Comparison of ENCODE assay signal across 20 cellular contexts in genomic region chr15:72216079-72216478, GRCh38. TPM values are rescaled to one million over a fixed set of nuclear protein-coding genes. Genes with fewer than 3 reads are reported as not detected.
"Had no signal": no experiment of that assay in that cellular context is flagged by ENCODE, and none has a peak within 500 bp of the region (broad histone marks: within the 10 kb centered on the region; RNA-seq: fewer than 3 reads in every experiment).

No MANE protein-coding gene starts in this region.

- H3K4me1 ChIP-seq: lower lobe of right lung, upper lobe of left lung had no signal

- H3K27ac ChIP-seq: body of pancreas, dorsolateral prefrontal cortex, foreskin keratinocyte, lower lobe of right lung, upper lobe of left lung had no signal

- H3K4me3 Mint-ChIP-seq: activated CD4-positive, alpha-beta T cell treated with anti-CD3 and anti-CD28 coated beads, Interleukin-2, amount 10 ng/mL, durations not matched to agents 24 days and 14 days; activated CD8-positive, alpha-beta T cell treated with anti-CD3 and anti-CD28 coated beads for 36 hours; activated naive CD8-positive, alpha-beta T cell treated with anti-CD3 and anti-CD28 coated beads for 36 hours; mesothelial cell of epicardium; natural killer cell treated with Interleukin-12 subunit alpha and Interleukin-12 subunit beta and Interleukin-15 and Interleukin-18, amount 100 ng/mL, for 72 hours; stimulated activated naive CD8-positive, alpha-beta T cell treated with anti-CD3 and anti-CD28 coated beads, Interleukin-15, Interleukin-2, amounts not matched to agents 100 ng/mL and 50 ng/mL, for 24 hours; T-helper 1 cell treated with Interleukin-12 subunit alpha and Interleukin-12 subunit beta and Interleukin-4 antibody, amounts not matched to agents 30 μg/mL and 1 μg/mL, for 36 hours had no signal

- H3K27me3 Mint-ChIP-seq: activated CD4-positive, alpha-beta T cell treated with anti-CD3 and anti-CD28 coated beads, Interleukin-2, amount 10 ng/mL, durations not matched to agents 24 days and 14 days; activated CD8-positive, alpha-beta T cell treated with anti-CD3 and anti-CD28 coated beads for 36 hours; activated naive CD8-positive, alpha-beta T cell treated with anti-CD3 and anti-CD28 coated beads for 36 hours; natural killer cell treated with Interleukin-12 subunit alpha and Interleukin-12 subunit beta and Interleukin-15 and Interleukin-18, amount 100 ng/mL, for 72 hours; stimulated activated naive CD8-positive, alpha-beta T cell treated with anti-CD3 and anti-CD28 coated beads, Interleukin-15, Interleukin-2, amounts not matched to agents 100 ng/mL and 50 ng/mL, for 24 hours had no signal

- DNase-seq: activated CD4-positive, alpha-beta T cell treated with anti-CD3 and anti-CD28 coated beads, Interleukin-2, amount 10 ng/mL, durations not matched to agents 24 days and 14 days; activated CD8-positive, alpha-beta T cell treated with anti-CD3 and anti-CD28 coated beads for 36 hours; activated gamma-delta T cell; activated naive CD8-positive, alpha-beta T cell treated with anti-CD3 and anti-CD28 coated beads for 36 hours; activated T-cell treated with anti-CD3 and anti-CD28 coated beads, Interleukin-2, amount 50 U/mL, for 48 hours; amygdala; body of pancreas; central memory CD4-positive, alpha-beta T cell; dorsolateral prefrontal cortex; foreskin keratinocyte; glutamatergic neuron; hippocampal formation; islet precursor cell; left colon; lower lobe of right lung; upper lobe of left lung had no signal

- H3K27ac Mint-ChIP-seq: activated CD4-positive, alpha-beta T cell treated with anti-CD3 and anti-CD28 coated beads, Interleukin-2, amount 10 ng/mL, durations not matched to agents 24 days and 14 days; activated CD8-positive, alpha-beta T cell treated with anti-CD3 and anti-CD28 coated beads for 36 hours; activated naive CD8-positive, alpha-beta T cell treated with anti-CD3 and anti-CD28 coated beads for 36 hours; mesothelial cell of epicardium; natural killer cell treated with Interleukin-12 subunit alpha and Interleukin-12 subunit beta and Interleukin-15 and Interleukin-18, amount 100 ng/mL, for 72 hours; T-helper 1 cell treated with Interleukin-12 subunit alpha and Interleukin-12 subunit beta and Interleukin-4 antibody, amounts not matched to agents 30 μg/mL and 1 μg/mL, for 36 hours had no signal

- H3K27me3 ChIP-seq: body of pancreas, dorsolateral prefrontal cortex, foreskin keratinocyte, upper lobe of left lung had no signal

- H3K9me3 Mint-ChIP-seq: activated CD4-positive, alpha-beta T cell treated with anti-CD3 and anti-CD28 coated beads, Interleukin-2, amount 10 ng/mL, durations not matched to agents 24 days and 14 days; activated CD8-positive, alpha-beta T cell treated with anti-CD3 and anti-CD28 coated beads for 36 hours; activated naive CD8-positive, alpha-beta T cell treated with anti-CD3 and anti-CD28 coated beads for 36 hours; mesothelial cell of epicardium; natural killer cell treated with Interleukin-12 subunit alpha and Interleukin-12 subunit beta and Interleukin-15 and Interleukin-18, amount 100 ng/mL, for 72 hours; stimulated activated naive CD8-positive, alpha-beta T cell treated with anti-CD3 and anti-CD28 coated beads, Interleukin-15, Interleukin-2, amounts not matched to agents 100 ng/mL and 50 ng/mL, for 24 hours; T-helper 1 cell treated with Interleukin-12 subunit alpha and Interleukin-12 subunit beta and Interleukin-4 antibody, amounts not matched to agents 30 μg/mL and 1 μg/mL, for 36 hours had no signal

- H3K4me3 ChIP-seq: body of pancreas, dorsolateral prefrontal cortex, lower lobe of right lung, upper lobe of left lung had no signal

- H3K9me3 ChIP-seq: body of pancreas, lower lobe of right lung, upper lobe of left lung had no signal

- ATAC-seq: activated CD8-positive, alpha-beta T cell treated with anti-CD3 and anti-CD28 coated beads for 36 hours; body of pancreas; foreskin keratinocyte; left colon; lower lobe of right lung; natural killer cell treated with Interleukin-12 subunit alpha and Interleukin-12 subunit beta and Interleukin-15 and Interleukin-18, amount 100 ng/mL, for 72 hours had no signal

RNA-seq across cellular contexts. Expression of gene GRAMD2A, which starts 18.5 kb away (rescaled TPM):
- total RNA-seq: activated CD8-positive, alpha-beta T cell treated with anti-CD3 and anti-CD28 coated beads for 36 hours; activated naive CD8-positive, alpha-beta T cell treated with anti-CD3 and anti-CD28 coated beads for 36 hours; natural killer cell treated with Interleukin-12 subunit alpha and Interleukin-12 subunit beta and Interleukin-15 and Interleukin-18, amount 100 ng/mL, for 72 hours had no signal
